In genomic region chr12:39380090-39380489, GRCh38 we compare ENCODE assay signal across 1 cellular context.
TF ChIP-seq lines count a peak whose summit lies in the region.

No MANE protein-coding gene starts in this region.

TF ChIP-seq in WTC11, 78 proteins besides CTCF, POLR2A, EP300 and RAD21 (continued from another document):
- no peak for TF ChIP-seq USF1 (CRISPR knock-in tag; IDR thresholded peaks at IDR 0.05)
- TF ChIP-seq CREB1 (CRISPR knock-in tag; IDR thresholded peaks at IDR 0.05), result no peak
- no peak for TF ChIP-seq NFYB (CRISPR knock-in tag; conservative IDR thresholded peaks at IDR 0.05; ENCODE audit: low read depth)
- TF ChIP-seq ZMAT4 (CRISPR knock-in tag; IDR thresholded peaks at IDR 0.05), result no peak
- TF ChIP-seq GABPB1 (CRISPR knock-in tag; IDR thresholded peaks at IDR 0.05), result no peak
- no peak for TF ChIP-seq RORB (CRISPR knock-in tag; IDR thresholded peaks at IDR 0.05)
- no peak for TF ChIP-seq ZSCAN18 (CRISPR knock-in tag; IDR thresholded peaks at IDR 0.05)
- no peak for TF ChIP-seq CBFB (CRISPR knock-in tag; IDR thresholded peaks at IDR 0.05; ENCODE audit: low read depth)
- TF ChIP-seq ZNF423 (CRISPR knock-in tag; IDR thresholded peaks at IDR 0.05), result no peak
- no peak for TF ChIP-seq JUN (CRISPR knock-in tag; IDR thresholded peaks at IDR 0.05)
